ENCODE assay signal across 1 cellular context in the genomic region with DNA sequence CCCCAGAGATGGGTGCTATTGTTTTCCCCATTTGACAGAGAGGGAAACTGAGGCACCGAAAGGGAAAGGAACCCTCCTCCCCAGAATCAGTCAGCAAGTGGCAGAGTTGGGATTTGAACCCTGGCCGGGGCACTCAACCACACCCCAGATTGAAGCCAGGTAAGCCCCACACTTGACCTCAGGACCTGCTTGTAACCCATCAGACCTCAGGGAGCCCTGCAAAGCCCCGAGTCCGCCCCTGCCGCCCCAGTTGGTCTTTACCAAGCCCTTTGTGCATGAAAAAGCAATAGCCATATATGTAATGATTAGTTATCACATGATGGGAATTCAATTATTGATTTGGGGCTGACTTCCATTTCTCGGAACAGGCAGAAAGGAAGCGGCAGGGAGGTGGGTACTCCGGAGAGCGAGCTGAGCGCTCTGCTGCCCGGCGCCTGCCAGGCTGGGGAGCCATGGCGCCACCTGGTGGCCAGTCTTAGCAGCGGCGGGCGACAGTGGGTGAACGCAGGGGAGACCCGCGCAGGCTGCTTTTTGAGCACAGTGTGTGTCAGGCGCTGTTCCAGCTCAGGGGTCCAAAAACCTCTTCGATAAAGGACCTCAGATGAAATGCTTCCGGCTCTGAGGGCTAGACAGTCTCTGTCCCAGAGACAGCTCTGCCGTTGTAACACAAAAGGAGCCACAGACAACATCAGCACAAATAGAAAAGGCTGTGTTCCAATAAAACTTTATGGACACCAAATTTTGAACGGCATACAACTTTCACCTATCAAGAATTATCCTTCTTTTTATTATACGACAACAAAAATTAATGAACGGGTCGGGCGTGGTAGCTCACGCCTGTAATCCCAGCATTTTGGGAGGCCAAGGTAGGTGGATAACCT.
A peak's percentile ranks its signal among the peaks of the same experiment; 100 is the strongest.
TF ChIP-seq lines count a peak whose summit lies in the region.

No MANE protein-coding gene starts in this region.

TF ChIP-seq in K562, 482 proteins besides CTCF, POLR2A, EP300 and RAD21 (continued from another document and continues in another):
- TF ChIP-seq, protein P1, sequence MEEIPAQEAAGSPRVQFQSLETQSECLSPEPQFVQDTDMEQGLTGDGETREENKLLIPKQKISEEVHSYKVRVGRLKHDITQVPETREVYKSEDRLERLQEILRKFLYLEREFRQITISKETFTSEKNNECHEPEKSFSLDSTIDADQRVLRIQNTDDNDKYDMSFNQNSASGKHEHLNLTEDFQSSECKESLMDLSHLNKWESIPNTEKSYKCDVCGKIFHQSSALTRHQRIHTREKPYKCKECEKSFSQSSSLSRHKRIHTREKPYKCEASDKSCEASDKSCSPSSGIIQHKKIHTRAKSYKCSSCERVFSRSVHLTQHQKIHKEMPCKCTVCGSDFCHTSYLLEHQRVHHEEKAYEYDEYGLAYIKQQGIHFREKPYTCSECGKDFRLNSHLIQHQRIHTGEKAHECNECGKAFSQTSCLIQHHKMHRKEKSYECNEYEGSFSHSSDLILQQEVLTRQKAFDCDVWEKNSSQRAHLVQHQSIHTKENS (CRISPR knock-in tag; IDR thresholded peaks at IDR 0.05) = no peak
- TF ChIP-seq SMAD1 (IDR thresholded peaks at IDR 0.05; ENCODE audit: low read depth, low read length, partially characterized antibody) = no peak
- no peak for TF ChIP-seq MCM7 (IDR thresholded peaks at IDR 0.05)
- TF ChIP-seq MYNN (IDR thresholded peaks at IDR 0.05) = 0 out of 2 replicates have a peak, but pooled peaks have one; percentile 52
- TF ChIP-seq MYNN (CRISPR knock-in tag; IDR thresholded peaks at IDR 0.05) = no peak
- no peak for TF ChIP-seq ZNF695 (CRISPR knock-in tag; IDR thresholded peaks at IDR 0.05)
- peak; percentile 48 for TF ChIP-seq CTCFL (IDR thresholded peaks at IDR 0.05; ENCODE audit: borderline replicate concordance, insufficient read depth, low read depth, low read length, poor library complexity, severe bottlenecking)
- TF ChIP-seq, protein P2, sequence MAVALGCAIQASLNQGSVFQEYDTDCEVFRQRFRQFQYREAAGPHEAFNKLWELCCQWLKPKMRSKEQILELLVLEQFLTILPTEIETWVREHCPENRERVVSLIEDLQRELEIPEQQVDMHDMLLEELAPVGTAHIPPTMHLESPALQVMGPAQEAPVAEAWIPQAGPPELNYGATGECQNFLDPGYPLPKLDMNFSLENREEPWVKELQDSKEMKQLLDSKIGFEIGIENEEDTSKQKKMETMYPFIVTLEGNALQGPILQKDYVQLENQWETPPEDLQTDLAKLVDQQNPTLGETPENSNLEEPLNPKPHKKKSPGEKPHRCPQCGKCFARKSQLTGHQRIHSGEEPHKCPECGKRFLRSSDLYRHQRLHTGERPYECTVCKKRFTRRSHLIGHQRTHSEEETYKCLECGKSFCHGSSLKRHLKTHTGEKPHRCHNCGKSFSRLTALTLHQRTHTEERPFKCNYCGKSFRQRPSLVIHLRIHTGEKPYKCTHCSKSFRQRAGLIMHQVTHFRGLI (CRISPR knock-in tag; IDR thresholded peaks at IDR 0.05) = no peak
- TF ChIP-seq ZNF224 (CRISPR knock-in tag; IDR thresholded peaks at IDR 0.05) = no peak
- no peak for TF ChIP-seq ZNF668 (CRISPR knock-in tag; IDR thresholded peaks at IDR 0.05)
- no peak for TF ChIP-seq ZFP1 (CRISPR knock-in tag; IDR thresholded peaks at IDR 0.05)
- peak; percentile 26; the same call in 1 of the 2 replicates for TF ChIP-seq CTBP1 (IDR thresholded peaks at IDR 0.05; ENCODE audit: borderline replicate concordance)
- no peak for TF ChIP-seq ZNF124 (CRISPR knock-in tag; IDR thresholded peaks at IDR 0.05)
- TF ChIP-seq ZNF121 (CRISPR knock-in tag; conservative IDR thresholded peaks at IDR 0.05) = no peak
- TF ChIP-seq PREB (CRISPR knock-in tag; IDR thresholded peaks at IDR 0.05) = no peak
- TF ChIP-seq SNAPC5 (CRISPR knock-in tag; IDR thresholded peaks at IDR 0.05) = no peak
- TF ChIP-seq ETV1 (tag; conservative IDR thresholded peaks at IDR 0.05; ENCODE audit: low read depth) = no peak
- TF ChIP-seq ZNF707 (CRISPR knock-in tag; conservative IDR thresholded peaks at IDR 0.05) = no peak
- TF ChIP-seq THRB (CRISPR knock-in tag; conservative IDR thresholded peaks at IDR 0.05) = no peak
- no peak for TF ChIP-seq ZNF609 (CRISPR knock-in tag; IDR thresholded peaks at IDR 0.05; ENCODE audit: borderline replicate concordance)
- no peak for TF ChIP-seq ZNF589 (CRISPR knock-in tag; IDR thresholded peaks at IDR 0.05; ENCODE audit: low read depth)
- TF ChIP-seq, protein P3, sequence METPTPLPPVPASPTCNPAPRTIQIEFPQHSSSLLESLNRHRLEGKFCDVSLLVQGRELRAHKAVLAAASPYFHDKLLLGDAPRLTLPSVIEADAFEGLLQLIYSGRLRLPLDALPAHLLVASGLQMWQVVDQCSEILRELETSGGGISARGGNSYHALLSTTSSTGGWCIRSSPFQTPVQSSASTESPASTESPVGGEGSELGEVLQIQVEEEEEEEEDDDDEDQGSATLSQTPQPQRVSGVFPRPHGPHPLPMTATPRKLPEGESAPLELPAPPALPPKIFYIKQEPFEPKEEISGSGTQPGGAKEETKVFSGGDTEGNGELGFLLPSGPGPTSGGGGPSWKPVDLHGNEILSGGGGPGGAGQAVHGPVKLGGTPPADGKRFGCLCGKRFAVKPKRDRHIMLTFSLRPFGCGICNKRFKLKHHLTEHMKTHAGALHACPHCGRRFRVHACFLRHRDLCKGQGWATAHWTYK (CRISPR knock-in tag; IDR thresholded peaks at IDR 0.05) = no peak
- no peak for TF ChIP-seq ZNF507 (tag; conservative IDR thresholded peaks at IDR 0.05)
- TF ChIP-seq RBM22 (IDR thresholded peaks at IDR 0.05; ENCODE audit: low read depth, low read length, poor library complexity, severe bottlenecking) = no peak
- no peak for TF ChIP-seq TCF7L2 (IDR thresholded peaks at IDR 0.05; ENCODE audit: low read depth, low read length)
- TF ChIP-seq ZKSCAN8 (CRISPR knock-in tag; IDR thresholded peaks at IDR 0.05) = no peak
- no peak for TF ChIP-seq E2F3 (CRISPR knock-in tag; IDR thresholded peaks at IDR 0.05)
- no peak for TF ChIP-seq ZC3H8 (IDR thresholded peaks at IDR 0.05)
- no peak for TF ChIP-seq ZEB2 (IDR thresholded peaks at IDR 0.05)
- TF ChIP-seq MBD1 (CRISPR knock-in tag; IDR thresholded peaks at IDR 0.05) = no peak
- no peak for TF ChIP-seq ZNF395 (CRISPR knock-in tag; IDR thresholded peaks at IDR 0.05)
- TF ChIP-seq HSF4 (CRISPR knock-in tag; IDR thresholded peaks at IDR 0.05; ENCODE audit: borderline replicate concordance) = no peak
- no peak for TF ChIP-seq DNMT1 (IDR thresholded peaks at IDR 0.05)
